In the genomic region with DNA sequence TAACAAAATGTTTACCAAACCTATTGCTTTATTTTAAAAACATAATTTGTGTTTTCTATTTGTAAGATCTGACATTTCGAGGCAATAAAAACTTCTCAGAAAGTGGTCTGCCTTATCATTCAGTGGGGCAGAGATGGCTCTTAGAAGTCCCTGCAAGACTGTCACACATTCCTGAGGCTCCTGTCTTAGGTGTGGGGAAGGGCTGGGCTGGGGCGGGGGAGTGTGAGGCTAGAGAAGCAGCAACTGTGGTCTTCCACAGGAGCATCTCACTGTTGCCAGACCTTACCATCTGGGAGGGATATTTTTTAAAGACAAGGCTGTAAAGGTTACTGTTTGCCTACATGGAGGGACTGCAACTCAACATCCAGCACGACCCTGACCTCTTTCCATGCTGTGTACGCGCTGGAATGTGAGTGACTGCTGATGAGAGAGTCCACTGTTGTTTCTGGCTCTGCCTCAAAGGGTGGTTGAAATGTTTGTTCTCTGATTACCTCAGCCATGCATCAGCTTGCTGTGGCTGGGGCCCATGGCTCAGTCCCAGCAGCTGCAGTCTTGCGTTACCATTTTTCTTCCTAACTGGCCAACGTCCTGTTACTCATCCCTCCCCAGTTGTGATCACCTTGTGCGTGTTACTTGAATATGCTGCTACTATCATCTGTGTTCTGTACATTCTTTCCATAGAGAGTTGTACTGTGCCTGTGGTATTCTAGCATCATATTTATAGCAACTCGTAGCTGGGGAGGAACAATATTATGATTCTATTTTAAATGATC, we compare ENCODE assay signal across 8 cellular contexts. TPM values are rescaled to one million over a fixed set of nuclear protein-coding genes. Genes with fewer than 3 reads are reported as not detected.
A peak's percentile ranks its signal among the peaks of the same experiment; 100 is the strongest.
DNase-seq lines count a peak whose midpoint lies in the region; ATAC-seq and TF ChIP-seq lines count a peak whose summit lies in the region.

No MANE protein-coding gene starts in this region.

- H3K36me3 ChIP-seq in cardiac muscle cell (peaks cover 36% of the 10 kb centered on the region), sigmoid colon (peaks cover 14 to 39% (median 19%) of the 10 kb centered on the region in 4 donors)

- DNase-seq in H4 (ENCODE audit: low spot score) (peak; percentile 86), cardiac muscle cell (ENCODE audit: low read depth in 1 of 2, low spot score in 1 of 2) (peak; percentile 62 to 92), sigmoid colon (peak; percentile 68), AML-193 (lab: John Stamatoyannopoulos, UW) (no peak), NCI-H82 treated with DMSO at 0.1 percent for 48 hours (lab: John Stamatoyannopoulos, UW; ENCODE audit: unreplicated experiment) (no peak), NCI-H1105 treated with DMSO at 0.1 percent for 48 hours (lab: John Stamatoyannopoulos, UW) (no peak)

- H3K9me3 ChIP-seq in cardiac muscle cell (ENCODE audit: low read depth) = no peaks in the 10 kb centered on the region
- no peaks in the 10 kb centered on the region for H3K9me3 ChIP-seq in sigmoid colon

- H3K4me3 ChIP-seq in cardiac muscle cell (no peak overlapping the region), sigmoid colon (no peak overlapping the region)

- no peak for TF ChIP-seq POLR2A in sigmoid colon (IDR thresholded peaks at IDR 0.05)

- intact Hi-C loops in sigmoid colon (cut with DNase I) = no loop called here

- WGBS in sigmoid colon, 2 donors = 71 to 85% methylated on average over 9 of the region's 9 CpGs

- TF ChIP-seq EP300 in sigmoid colon (IDR thresholded peaks at IDR 0.05) = no peak

- TF ChIP-seq CTCF in cardiac muscle cell (IDR thresholded peaks at IDR 0.05; ENCODE audit: low read depth, low read length) (no peak), sigmoid colon (IDR thresholded peaks at IDR 0.05) (no peak)

- ATAC-seq in SK-N-SH treated with all-trans-retinoic acid at 6 μM for 48 hours (peak; percentile 67), HG02678 (IDR thresholded peaks at IDR 0.05; ENCODE audit: unreplicated experiment) (no peak)

- H3K4me1 ChIP-seq in cardiac muscle cell (ENCODE audit: low read depth) (peaks cover 14% of the 10 kb centered on the region), sigmoid colon (peaks cover 0 to 8% (median 4%) of the 10 kb centered on the region in 4 donors)

- H3K27me3 ChIP-seq in cardiac muscle cell (no peaks in the 10 kb centered on the region), sigmoid colon (no peaks in the 10 kb centered on the region)

- H3K27ac ChIP-seq in cardiac muscle cell (peak overlapping the region; percentile 89), sigmoid colon (peak overlapping the region in 3 of 4 donors; percentile 3 to 40 (median 21))

TF ChIP-seq in SK-N-SH treated with all-trans-retinoic acid at 6 μM for 48 hours, 23 proteins besides CTCF, POLR2A, EP300 and RAD21:
- no peak for TF ChIP-seq ZFP3 (CRISPR knock-in tag; IDR thresholded peaks at IDR 0.05)
- TF ChIP-seq ISL1 (CRISPR knock-in tag; IDR thresholded peaks at IDR 0.05) = peak; percentile 22; the same call in 1 of the 2 replicates
- TF ChIP-seq, protein P1, sequence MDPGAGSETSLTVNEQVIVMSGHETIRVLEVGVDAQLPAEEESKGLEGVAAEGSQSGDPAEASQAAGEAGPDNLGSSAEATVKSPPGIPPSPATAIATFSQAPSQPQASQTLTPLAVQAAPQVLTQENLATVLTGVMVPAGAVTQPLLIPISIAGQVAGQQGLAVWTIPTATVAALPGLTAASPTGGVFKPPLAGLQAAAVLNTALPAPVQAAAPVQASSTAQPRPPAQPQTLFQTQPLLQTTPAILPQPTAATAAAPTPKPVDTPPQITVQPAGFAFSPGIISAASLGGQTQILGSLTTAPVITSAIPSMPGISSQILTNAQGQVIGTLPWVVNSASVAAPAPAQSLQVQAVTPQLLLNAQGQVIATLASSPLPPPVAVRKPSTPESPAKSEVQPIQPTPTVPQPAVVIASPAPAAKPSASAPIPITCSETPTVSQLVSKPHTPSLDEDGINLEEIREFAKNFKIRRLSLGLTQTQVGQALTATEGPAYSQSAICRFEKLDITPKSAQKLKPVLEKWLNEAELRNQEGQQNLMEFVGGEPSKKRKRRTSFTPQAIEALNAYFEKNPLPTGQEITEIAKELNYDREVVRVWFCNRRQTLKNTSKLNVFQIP (CRISPR knock-in tag; IDR thresholded peaks at IDR 0.05; ENCODE audit: borderline replicate concordance, low read depth) = no peak

RNA-seq across cellular contexts. Expression of a gene that starts 12.4 kb away (rescaled TPM):
- 15.2 and 21.6 TPM in 2 replicates for total RNA-seq in H4 (2014; rRNA removed; shearing (Covaris generic))
- 12.7 and 18.1 TPM in 2 replicates for total RNA-seq in cardiac muscle cell
- 33.6 and 60.7 TPM in 2 replicates for polyA plus RNA-seq in cardiac muscle cell
- 1 to 10 TPM; 5.0 to 8.9 (median 7.3) TPM for total RNA-seq in sigmoid colon
- polyA plus RNA-seq in sigmoid colon = 10 to 100 TPM; 10.2 to 25.3 (median 11.3) TPM

RNA-seq across cellular contexts. Expression of a gene that starts 12.8 kb away (rescaled TPM):
- 10.5 and 16.1 TPM in 2 replicates for total RNA-seq in H4 (2014; rRNA removed; shearing (Covaris generic))
- total RNA-seq in cardiac muscle cell (23.5 and 28.4 TPM in 2 replicates), sigmoid colon (10 to 100 TPM; 17.9 to 36.6 (median 22.1) TPM)
- polyA plus RNA-seq in cardiac muscle cell (22.5 and 24.1 TPM in 2 replicates), sigmoid colon (10 to 100 TPM in 2 of 3 donors, 1 to 10 TPM in 1; 4.8 to 12.5 (median 10.4) TPM)

Comparison
In these comparisons a context has a peak if more than half of its experiments do, and no peak if none do; other contexts are left out.
1. DNase-seq: peak in H4 (single experiment), cardiac muscle cell (2 of 2) and sigmoid colon (single experiment); none in AML-193 (0 of 2), NCI-H82 treated with DMSO at 0.1 percent for 48 hours (single experiment) and NCI-H1105 treated with DMSO at 0.1 percent for 48 hours (single experiment).